Comparison of ENCODE assay signal across 1 cellular context in genomic region chrX:132209527-132209926, GRCh38.
TF ChIP-seq lines count a peak whose summit lies in the region.

No MANE protein-coding gene starts in this region.

TF ChIP-seq in GM12878, 131 proteins besides CTCF, POLR2A, EP300 and RAD21 (continued from another document):
- TF ChIP-seq ZBTB33 (IDR thresholded peaks at IDR 0.05) = no peak
- no peak for TF ChIP-seq ZNF217 (IDR thresholded peaks at IDR 0.05)
- TF ChIP-seq E2F8 (IDR thresholded peaks at IDR 0.05; ENCODE audit: low read depth, partially characterized antibody) = no peak
